In the genomic region with DNA sequence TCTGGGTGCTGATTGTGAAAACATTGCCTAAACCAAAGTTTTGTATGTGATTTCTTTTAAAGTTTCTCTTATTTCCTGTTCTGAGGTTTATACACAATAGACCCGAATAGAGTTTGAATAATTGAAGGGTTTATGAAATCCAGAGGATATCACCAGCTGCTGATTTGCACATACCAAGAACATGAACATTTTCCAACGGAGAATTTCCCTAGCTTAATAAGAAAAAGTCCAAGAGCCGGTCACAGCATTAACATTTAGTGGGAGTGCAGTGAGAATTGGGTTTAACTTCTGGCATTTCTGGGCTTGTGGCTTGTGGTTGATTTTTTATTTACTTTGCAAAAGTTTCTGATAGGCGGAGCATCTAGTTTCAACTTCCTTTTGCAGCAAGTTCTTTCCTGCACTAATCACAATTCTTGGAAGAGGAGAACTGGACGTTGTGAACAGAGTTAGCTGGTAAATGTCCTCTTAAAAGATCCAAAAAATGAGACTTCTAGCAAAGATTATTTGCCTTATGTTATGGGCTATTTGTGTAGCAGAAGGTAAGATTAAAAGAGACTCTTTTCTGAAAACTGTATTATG, we compare ENCODE assay signal across 8 cellular contexts. TPM values are rescaled to one million over a fixed set of nuclear protein-coding genes. Genes with fewer than 3 reads are reported as not detected.
DNase-seq lines count a peak whose midpoint lies in the region; ATAC-seq lines count a peak whose summit lies in the region.

A gene (plus strand): TSS at position 407 of the 579 bp plus-strand sequence. CDS start 75 bp downstream, at position 482.

- H3K9me3 ChIP-seq in right cardiac atrium (ENCODE audit: control insufficient read depth, low read length), result no peaks in the 10 kb centered on the region

- H3K27me3 ChIP-seq in right cardiac atrium (ENCODE audit: control insufficient read depth, insufficient read depth), result no peaks in the 10 kb centered on the region

- peak; percentile 60 for ATAC-seq in activated T-helper 17 cell treated with anti-CD3 and anti-CD28 coated beads, Interleukin-2, amount 50 U/mL, for 72 hours (replicated peaks)
- ATAC-seq in right cardiac atrium, result peak; percentile 81 to 86
- ATAC-seq in GM21529 (IDR thresholded peaks at IDR 0.05; ENCODE audit: unreplicated experiment), result no peak

- intact Hi-C loops in right cardiac atrium (cut with DNase I), result no loop called here

- peaks cover 6% of the 10 kb centered on the region for H3K4me1 Mint-ChIP-seq in activated T-helper 17 cell treated with anti-CD3 and anti-CD28 coated beads, Interleukin-2, amount 50 U/mL, for 72 hours

- no peaks in the 10 kb centered on the region for H3K9me3 Mint-ChIP-seq in activated T-helper 17 cell treated with anti-CD3 and anti-CD28 coated beads, Interleukin-2, amount 50 U/mL, for 72 hours

- peak within 1 kb of the TSS; percentile 85 for H3K4me3 Mint-ChIP-seq in activated T-helper 17 cell treated with anti-CD3 and anti-CD28 coated beads, Interleukin-2, amount 50 U/mL, for 72 hours

- no peak within 1 kb of the TSS for H3K27ac ChIP-seq in right cardiac atrium (ENCODE audit: low read length)
- no peak within 1 kb of the TSS for H3K27ac ChIP-seq in temporal lobe (ENCODE audit: low read depth, low read length)

- H3K4me3 ChIP-seq in right cardiac atrium (ENCODE audit: low read length), result peak within 1 kb of the TSS; percentile 47

- H3K27me3 Mint-ChIP-seq in activated T-helper 17 cell treated with anti-CD3 and anti-CD28 coated beads, Interleukin-2, amount 50 U/mL, for 72 hours, result no peaks in the 10 kb centered on the region

- H3K27ac Mint-ChIP-seq in activated T-helper 17 cell treated with anti-CD3 and anti-CD28 coated beads, Interleukin-2, amount 50 U/mL, for 72 hours, result peak within 1 kb of the TSS; percentile 68

- WGBS in right cardiac atrium, result 21% methylated on average over 5 of the region's 5 CpGs

- H3K4me1 ChIP-seq in right cardiac atrium (ENCODE audit: control insufficient read depth, insufficient read depth, low read length), result no peaks in the 10 kb centered on the region

- H3K36me3 Mint-ChIP-seq in activated T-helper 17 cell treated with anti-CD3 and anti-CD28 coated beads, Interleukin-2, amount 50 U/mL, for 72 hours (ENCODE audit: low read depth), result no peaks in the 10 kb centered on the region

- DNase-seq in KG1 (lab: John Stamatoyannopoulos, UW) (peak; percentile 2), right cardiac atrium (no peak), hippocampal formation (lab: John Stamatoyannopoulos, UW) (no peak), midbrain (lab: John Stamatoyannopoulos, UW) (no peak)
- no peak for DNase-seq in NK-92 treated with Interleukin-12 subunit alpha and Interleukin-12 subunit beta, amount 100 ng/mL, for 24 hours (lab: John Stamatoyannopoulos, UW)

RNA-seq across cellular contexts. Expression of the gene that starts here (rescaled TPM):
- 10 to 100 TPM in 1 of 2 donors, 1 to 10 TPM in 1; 9.4 to 13.9 TPM for total RNA-seq in activated T-helper 17 cell treated with anti-CD3 and anti-CD28 coated beads, Interleukin-2, amount 50 U/mL, for 72 hours
- total RNA-seq in right cardiac atrium (100 to 1,000 TPM; 163 to 462 (median 339) TPM), temporal lobe (16.0 TPM)
- polyA plus RNA-seq in right cardiac atrium, result 127 TPM
